ENCODE assay signal across 8 cellular contexts in the genomic region with DNA sequence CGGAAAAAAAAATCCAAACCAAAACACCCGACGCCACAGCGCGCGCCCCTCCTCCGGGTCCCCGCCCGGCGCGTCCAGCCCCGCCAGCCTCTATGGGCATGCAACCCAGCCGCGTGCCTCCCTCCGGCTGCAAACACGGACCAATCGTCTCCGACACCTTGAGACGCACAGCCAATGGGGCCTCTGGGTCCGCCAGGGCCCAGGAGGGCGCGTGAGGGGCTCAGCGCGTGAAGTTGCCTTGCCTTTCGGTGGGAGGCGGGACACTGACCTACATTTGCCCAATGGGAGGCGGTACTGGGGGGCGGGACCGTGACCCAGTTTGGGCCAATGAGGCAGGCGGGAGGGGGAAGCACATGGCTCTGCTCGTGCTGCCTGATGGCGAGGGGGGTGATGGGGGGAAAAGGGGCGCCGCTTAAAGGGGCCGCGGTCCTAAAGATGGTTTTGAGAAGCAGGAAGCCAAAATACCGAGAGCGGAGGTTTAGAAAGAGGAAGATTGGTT. TPM values are rescaled to one million over a fixed set of nuclear protein-coding genes. Genes with fewer than 3 reads are reported as not detected.
DNase-seq lines count a peak whose midpoint lies in the region; ATAC-seq and TF ChIP-seq lines count a peak whose summit lies in the region.

No MANE protein-coding gene starts in this region.

- H3K27me3 Mint-ChIP-seq in activated T-helper 17 cell treated with anti-CD3 and anti-CD28 coated beads, Interleukin-2, amount 50 U/mL, for 72 hours: no peaks in the 10 kb centered on the region
- H3K27me3 Mint-ChIP-seq in naive thymus-derived CD8-positive, alpha-beta T cell: no peaks in the 10 kb centered on the region
- no peaks in the 10 kb centered on the region for H3K27me3 Mint-ChIP-seq in stimulated activated naive B cell treated with anti-CD40 and anti-IgM and Interleukin-4, amounts not matched to agents 10 μg/mL and 1 μg/mL and 100 μg/mL, for 72 hours

- TF ChIP-seq CTCF in DOHH2 (IDR thresholded peaks at IDR 0.05; ENCODE audit: low read depth, low read length, poor library complexity, severe bottlenecking) (no peak), LNCaP clone FGC (IDR thresholded peaks at IDR 0.05; ENCODE audit: control insufficient read depth, extremely low read depth, insufficient read depth) (no peak)

- POLR2A ChIA-PET in naive thymus-derived CD8-positive, alpha-beta T cell (lab: Charles Lee): interaction anchor here (0.6 to 6.2 kb wide), 23 partner anchors 8 to 1777 kb away, joined by 3 to 70 read pairs (median 5); a partner anchor contains a TSS

- peak overlapping the region; percentile 96 for H3K27ac ChIP-seq in DOHH2 (ENCODE audit: low read depth, low read length)

- DNase-seq in H4 (ENCODE audit: low spot score) (peak; percentile 100), LNCaP clone FGC (ENCODE audit: low read depth) (peak; percentile 95), RPMI7951 (ENCODE audit: low read depth) (peak; percentile 100), fibroblast of gingiva (ENCODE audit: low read depth) (peak; percentile 98)
- peak; percentile 97 to 100 (median 100) for DNase-seq in naive thymus-derived CD8-positive, alpha-beta T cell
- peak; percentile 99 for DNase-seq in stimulated activated naive B cell treated with anti-CD40 and anti-IgM and Interleukin-4, amounts not matched to agents 10 μg/mL and 1 μg/mL and 100 μg/mL, for 72 hours

- peak overlapping the region; percentile 99 for H3K27ac Mint-ChIP-seq in activated T-helper 17 cell treated with anti-CD3 and anti-CD28 coated beads, Interleukin-2, amount 50 U/mL, for 72 hours
- H3K27ac Mint-ChIP-seq in naive thymus-derived CD8-positive, alpha-beta T cell: peak overlapping the region; percentile 97 to 100 (median 99)
- peak overlapping the region; percentile 99 for H3K27ac Mint-ChIP-seq in stimulated activated naive B cell treated with anti-CD40 and anti-IgM and Interleukin-4, amounts not matched to agents 10 μg/mL and 1 μg/mL and 100 μg/mL, for 72 hours

- H3K9me3 Mint-ChIP-seq in activated T-helper 17 cell treated with anti-CD3 and anti-CD28 coated beads, Interleukin-2, amount 50 U/mL, for 72 hours: peaks cover 4% of the 10 kb centered on the region
- peaks cover 0 to 8% (median 0%) of the 10 kb centered on the region in 9 donors for H3K9me3 Mint-ChIP-seq in naive thymus-derived CD8-positive, alpha-beta T cell
- H3K9me3 Mint-ChIP-seq in stimulated activated naive B cell treated with anti-CD40 and anti-IgM and Interleukin-4, amounts not matched to agents 10 μg/mL and 1 μg/mL and 100 μg/mL, for 72 hours: peaks cover 8 to 9% of the 10 kb centered on the region in 2 donors

- no peaks in the 10 kb centered on the region for H3K9me3 ChIP-seq in DOHH2 (ENCODE audit: control insufficient read depth, insufficient read depth, low read length)

- H3K4me1 ChIP-seq in DOHH2 (ENCODE audit: control insufficient read depth, low read length): peaks cover 58% of the 10 kb centered on the region

- H3K4me3 ChIP-seq in DOHH2 (ENCODE audit: low read length): peak overlapping the region; percentile 87
- peak overlapping the region; percentile 72 for H3K4me3 ChIP-seq in LNCaP clone FGC (ENCODE audit: low read depth, low read length)

- H3K9me2 ChIP-seq in DOHH2 (replicated peaks; ENCODE audit: control insufficient read depth, low read length): no peaks in the 10 kb centered on the region

- H4K20me1 ChIP-seq in DOHH2 (ENCODE audit: control insufficient read depth, insufficient read depth, low read depth, low read length): no peaks in the 10 kb centered on the region

- peak overlapping the region; percentile 96 for H3K4me3 Mint-ChIP-seq in activated T-helper 17 cell treated with anti-CD3 and anti-CD28 coated beads, Interleukin-2, amount 50 U/mL, for 72 hours
- peak overlapping the region; percentile 81 to 100 (median 98) for H3K4me3 Mint-ChIP-seq in naive thymus-derived CD8-positive, alpha-beta T cell
- H3K4me3 Mint-ChIP-seq in stimulated activated naive B cell treated with anti-CD40 and anti-IgM and Interleukin-4, amounts not matched to agents 10 μg/mL and 1 μg/mL and 100 μg/mL, for 72 hours: peak overlapping the region; percentile 88 to 92

- peaks cover 27% of the 10 kb centered on the region for H3K79me2 ChIP-seq in DOHH2 (ENCODE audit: control insufficient read depth, low read length)

- peaks cover 35% of the 10 kb centered on the region for H3K4me1 Mint-ChIP-seq in activated T-helper 17 cell treated with anti-CD3 and anti-CD28 coated beads, Interleukin-2, amount 50 U/mL, for 72 hours
- peaks cover 31 to 59% (median 52%) of the 10 kb centered on the region in 4 donors for H3K4me1 Mint-ChIP-seq in naive thymus-derived CD8-positive, alpha-beta T cell
- peaks cover 44 to 65% of the 10 kb centered on the region in 2 donors for H3K4me1 Mint-ChIP-seq in stimulated activated naive B cell treated with anti-CD40 and anti-IgM and Interleukin-4, amounts not matched to agents 10 μg/mL and 1 μg/mL and 100 μg/mL, for 72 hours

- H3K27me3 ChIP-seq in DOHH2 (ENCODE audit: control insufficient read depth, low read length): no peaks in the 10 kb centered on the region

- H3F3A ChIP-seq in DOHH2 (ENCODE audit: control insufficient read depth, insufficient read depth): peaks cover 22% of the 10 kb centered on the region

- H3K4me2 ChIP-seq in DOHH2 (ENCODE audit: low read length): peak overlapping the region; percentile 93

- peaks cover 15% of the 10 kb centered on the region for H3K36me3 ChIP-seq in DOHH2 (ENCODE audit: control insufficient read depth, low read length)

- H3K36me3 Mint-ChIP-seq in activated T-helper 17 cell treated with anti-CD3 and anti-CD28 coated beads, Interleukin-2, amount 50 U/mL, for 72 hours (ENCODE audit: low read depth): peaks cover 6% of the 10 kb centered on the region
- H3K36me3 Mint-ChIP-seq in naive thymus-derived CD8-positive, alpha-beta T cell: peaks cover 0 to 16% (median under 1%) of the 10 kb centered on the region in 3 donors
- H3K36me3 Mint-ChIP-seq in stimulated activated naive B cell treated with anti-CD40 and anti-IgM and Interleukin-4, amounts not matched to agents 10 μg/mL and 1 μg/mL and 100 μg/mL, for 72 hours: peaks cover 5 to 16% of the 10 kb centered on the region in 2 donors

- peak; percentile 69 for ATAC-seq in activated T-helper 17 cell treated with anti-CD3 and anti-CD28 coated beads, Interleukin-2, amount 50 U/mL, for 72 hours (replicated peaks)
- ATAC-seq in naive thymus-derived CD8-positive, alpha-beta T cell: peak; percentile 80 to 81
- ATAC-seq in stimulated activated naive B cell treated with anti-CD40 and anti-IgM and Interleukin-4, amounts not matched to agents 10 μg/mL and 1 μg/mL and 100 μg/mL, for 72 hours (replicated peaks): peak; percentile 75 to 77

RNA-seq across cellular contexts. Expression of a gene that starts 0.3 kb away (rescaled TPM):
- total RNA-seq in H4 (2014; rRNA removed; shearing (Covaris generic)): 14.0 and 34.2 TPM in 2 replicates
- total RNA-seq in RPMI7951 (2014; rRNA removed; shearing (Covaris generic)): 16.6 and 17.2 TPM in 2 replicates
- total RNA-seq in activated T-helper 17 cell treated with anti-CD3 and anti-CD28 coated beads, Interleukin-2, amount 50 U/mL, for 72 hours: 1 to 10 TPM; 5.3 to 9.3 TPM
- 10 to 100 TPM; 63.1 to 66.6 TPM for total RNA-seq in naive thymus-derived CD8-positive, alpha-beta T cell
- polyA plus RNA-seq in naive thymus-derived CD8-positive, alpha-beta T cell: 10 to 100 TPM; 37.5 to 97.8 (median 63.1) TPM

RNA-seq across cellular contexts. Expression of a gene that starts 8.5 kb away (rescaled TPM):
- total RNA-seq in H4 (2014; rRNA removed; shearing (Covaris generic)): 2.2 and 8.3 TPM in 2 replicates
- 2.1 and 3.8 TPM in 2 replicates for total RNA-seq in RPMI7951 (2014; rRNA removed; shearing (Covaris generic))
- 10 to 100 TPM in 1 of 2 donors, 1 to 10 TPM in 1; 6.1 to 16.4 TPM for total RNA-seq in activated T-helper 17 cell treated with anti-CD3 and anti-CD28 coated beads, Interleukin-2, amount 50 U/mL, for 72 hours
- 10 to 100 TPM; 16.2 to 21.3 TPM for total RNA-seq in naive thymus-derived CD8-positive, alpha-beta T cell
- 10 to 100 TPM in 1 of 3 donors, 1 to 10 TPM in 2; 6.6 to 14.1 (median 7.2) TPM for polyA plus RNA-seq in naive thymus-derived CD8-positive, alpha-beta T cell

RNA-seq across cellular contexts. Expression of a gene that starts 18.2 kb away (rescaled TPM):
- total RNA-seq in H4 (2014; rRNA removed; shearing (Covaris generic)): 6.5 and 9.0 TPM in 2 replicates
- 4.7 and 7.7 TPM in 2 replicates for total RNA-seq in RPMI7951 (2014; rRNA removed; shearing (Covaris generic))
- 10 to 100 TPM; 31.3 to 49.3 TPM for total RNA-seq in activated T-helper 17 cell treated with anti-CD3 and anti-CD28 coated beads, Interleukin-2, amount 50 U/mL, for 72 hours
- total RNA-seq in naive thymus-derived CD8-positive, alpha-beta T cell: 10 to 100 TPM; 39.1 to 40.4 TPM
- 1 to 10 TPM; 7.5 to 9.1 (median 8.3) TPM for polyA plus RNA-seq in naive thymus-derived CD8-positive, alpha-beta T cell

RNA-seq across cellular contexts. Expression of a gene that starts 18.5 kb away (rescaled TPM):
- 1,978 and 2,048 TPM in 2 replicates for total RNA-seq in H4 (2014; rRNA removed; shearing (Covaris generic))
- 2,104 and 2,291 TPM in 2 replicates for total RNA-seq in RPMI7951 (2014; rRNA removed; shearing (Covaris generic))
- 1,000 to 10,000 TPM; 1,785 to 2,369 TPM for total RNA-seq in activated T-helper 17 cell treated with anti-CD3 and anti-CD28 coated beads, Interleukin-2, amount 50 U/mL, for 72 hours
- 1,000 to 10,000 TPM; 2,380 to 2,437 TPM for total RNA-seq in naive thymus-derived CD8-positive, alpha-beta T cell
- polyA plus RNA-seq in naive thymus-derived CD8-positive, alpha-beta T cell: 1,000 to 10,000 TPM; 2,610 to 3,008 (median 2,848) TPM

RNA-seq across cellular contexts. Expression of a gene that starts 22.6 kb away (rescaled TPM):
- total RNA-seq in H4 (2014; rRNA removed; shearing (Covaris generic)): 0.06 and 1.6 TPM in 2 replicates
- 1.6 TPM in 1 of 2 replicates, not detected in the other for total RNA-seq in RPMI7951 (2014; rRNA removed; shearing (Covaris generic))
- 1 to 10 TPM; 4.6 to 8.6 TPM for total RNA-seq in activated T-helper 17 cell treated with anti-CD3 and anti-CD28 coated beads, Interleukin-2, amount 50 U/mL, for 72 hours
- 1 to 10 TPM; 8.0 TPM for total RNA-seq in naive thymus-derived CD8-positive, alpha-beta T cell
- not detected for polyA plus RNA-seq in naive thymus-derived CD8-positive, alpha-beta T cell

Comparison
In these comparisons a context has a peak if more than half of its experiments do, and no peak if none do; other contexts are left out.
1. Peak in every context shown above with its lines: DNase-seq, ATAC-seq, H3K4me3 ChIP-seq and H3K27ac ChIP-seq.